Comparison of ENCODE assay signal across 8 cellular contexts in the genomic region with DNA sequence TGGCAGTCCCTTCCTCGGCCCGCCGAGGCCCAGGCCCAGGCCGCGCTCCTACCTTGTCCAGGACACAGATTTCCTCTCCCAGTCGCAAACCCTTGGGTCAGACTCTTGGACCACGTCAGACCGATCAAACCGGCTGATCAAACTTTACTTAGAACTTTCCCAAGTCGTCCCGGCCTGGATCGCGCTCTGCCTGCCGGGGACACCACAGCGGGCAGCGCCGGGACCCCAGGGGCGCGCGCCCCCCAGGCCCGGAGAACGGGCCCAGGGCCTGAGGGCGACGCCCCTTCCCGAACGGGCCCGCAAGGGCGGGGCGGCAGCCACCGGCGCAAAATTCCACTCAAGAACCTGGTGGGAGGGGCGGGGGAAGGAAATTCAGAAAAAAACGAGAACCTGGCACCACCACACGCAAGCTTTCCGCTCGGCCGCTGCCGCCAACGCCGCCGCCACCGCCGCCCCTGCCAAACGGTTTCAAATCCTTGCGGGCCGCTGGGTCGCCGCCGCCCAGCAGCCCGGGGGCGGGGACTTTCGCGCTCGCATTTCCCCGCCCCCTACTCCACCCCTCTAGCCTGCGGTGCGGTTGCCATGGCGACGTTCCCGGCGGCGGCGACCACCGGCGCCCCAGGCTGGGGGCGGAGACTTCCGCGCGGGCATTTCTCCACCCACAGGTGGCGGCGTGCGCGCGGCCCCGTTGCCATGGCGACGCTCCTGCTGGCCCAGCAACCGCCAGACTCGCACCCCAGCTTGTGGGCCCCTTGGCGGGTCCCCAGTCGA. TPM values are rescaled to one million over a fixed set of nuclear protein-coding genes. Genes with fewer than 3 reads are reported as not detected.
DNase-seq lines count a peak whose midpoint lies in the region; ATAC-seq and TF ChIP-seq lines count a peak whose summit lies in the region.

CEP112 (minus strand) TSS at position 527 of the 771 bp plus-strand sequence.

- H3K9me3 Mint-ChIP-seq in CD8-positive, alpha-beta T cell = no peaks in the 10 kb centered on the region
- H3K9me3 Mint-ChIP-seq in activated naive CD4-positive, alpha-beta T cell treated with anti-CD3 and anti-CD28 coated beads for 36 hours = no peaks in the 10 kb centered on the region

- no peaks in the 10 kb centered on the region for H3K27me3 Mint-ChIP-seq in CD8-positive, alpha-beta T cell (ENCODE audit: low read depth)
- H3K27me3 Mint-ChIP-seq in activated naive CD4-positive, alpha-beta T cell treated with anti-CD3 and anti-CD28 coated beads for 36 hours (ENCODE audit: low read depth) = no peaks in the 10 kb centered on the region

- H3K4me3 Mint-ChIP-seq in CD8-positive, alpha-beta T cell = peak within 1 kb of the TSS; percentile 84
- peak within 1 kb of the TSS; percentile 77 for H3K4me3 Mint-ChIP-seq in activated naive CD4-positive, alpha-beta T cell treated with anti-CD3 and anti-CD28 coated beads for 36 hours

- H3K27ac Mint-ChIP-seq in CD8-positive, alpha-beta T cell = peak within 1 kb of the TSS; percentile 83
- H3K27ac Mint-ChIP-seq in activated naive CD4-positive, alpha-beta T cell treated with anti-CD3 and anti-CD28 coated beads for 36 hours = peak within 1 kb of the TSS; percentile 2

- CTCF ChIA-PET in CD8-positive, alpha-beta T cell (lab: Charles Lee) = interaction anchor here (0.9 to 1.3 kb wide), 3 partner anchors 9 to 59 kb away, joined by 3 to 5 read pairs (median 3); no protein-coding TSS in a partner anchor
- CTCF ChIA-PET in activated naive CD4-positive, alpha-beta T cell treated with anti-CD3 and anti-CD28 coated beads for 36 hours (lab: Charles Lee) = interaction anchor here (1.9 to 2.0 kb wide), 2 partner anchors 9 to 10 kb away, joined by 8 to 9 read pairs; no protein-coding TSS in a partner anchor

- peak within 1 kb of the TSS; percentile 76 for H3K4me3 ChIP-seq in CD8-positive, alpha-beta T cell (ENCODE audit: low read depth, low read length)
- H3K4me3 ChIP-seq in LNCaP clone FGC (ENCODE audit: low read depth, low read length) = peak within 1 kb of the TSS; percentile 65

- peak within 1 kb of the TSS; percentile 58 for H3K27ac ChIP-seq in CD8-positive, alpha-beta T cell (ENCODE audit: low read depth, low read length)

- H3K36me3 ChIP-seq in CD8-positive, alpha-beta T cell (ENCODE audit: insufficient read depth, low read length) = no peaks in the 10 kb centered on the region

- peak; percentile 84 to 99 (median 91) for DNase-seq in CD8-positive, alpha-beta T cell
- DNase-seq in LNCaP clone FGC (ENCODE audit: low read depth) (peak; percentile 33), SHP77 treated with DMSO at 0.1 percent for 48 hours (lab: John Stamatoyannopoulos, UW) (peak; percentile 38), globus pallidus (ENCODE audit: low spot score) (peak; percentile 19), non-pigmented ciliary epithelial cell (ENCODE audit: low read depth) (peak; percentile 5)
- peak; percentile 79 for DNase-seq in activated naive CD4-positive, alpha-beta T cell treated with anti-CD3 and anti-CD28 coated beads for 36 hours

- TF ChIP-seq CTCF in CD8-positive, alpha-beta T cell (IDR thresholded peaks at IDR 0.05) = no peak
- TF ChIP-seq CTCF in LNCaP clone FGC (IDR thresholded peaks at IDR 0.05; ENCODE audit: control insufficient read depth, extremely low read depth, insufficient read depth) = no peak
- no peak for TF ChIP-seq CTCF in subcutaneous adipose tissue (IDR thresholded peaks at IDR 0.05; ENCODE audit: low read depth)

- H3K4me1 Mint-ChIP-seq in CD8-positive, alpha-beta T cell (ENCODE audit: low read depth) = peaks cover 15% of the 10 kb centered on the region
- H3K4me1 Mint-ChIP-seq in activated naive CD4-positive, alpha-beta T cell treated with anti-CD3 and anti-CD28 coated beads for 36 hours (ENCODE audit: low read depth) = peaks cover 14% of the 10 kb centered on the region

- H3K9me3 ChIP-seq in CD8-positive, alpha-beta T cell (ENCODE audit: low read length) = no peaks in the 10 kb centered on the region

- ATAC-seq in CD8-positive, alpha-beta T cell = peak; percentile 86
- ATAC-seq in GM21619 (IDR thresholded peaks at IDR 0.05; ENCODE audit: unreplicated experiment) = peak; percentile 48

- intact Hi-C loops in CD8-positive, alpha-beta T cell (cut with DNase I, micrococcal nuclease) = loop anchor here (2.0 to 10.0 kb wide), 5 partner anchors 111 to 1684 kb away; partner anchors contain the start of genes AXIN2 (in 2 of the 2), CEP95 (in 1 of the 2), DDX5 (in 1 of the 2) and PRKCA (in 1 of the 2)
- intact Hi-C loops in activated naive CD4-positive, alpha-beta T cell treated with anti-CD3 and anti-CD28 coated beads for 36 hours (cut with micrococcal nuclease) = no loop called here

- no peaks in the 10 kb centered on the region for H3K36me3 Mint-ChIP-seq in CD8-positive, alpha-beta T cell
- no peaks in the 10 kb centered on the region for H3K36me3 Mint-ChIP-seq in activated naive CD4-positive, alpha-beta T cell treated with anti-CD3 and anti-CD28 coated beads for 36 hours (ENCODE audit: low read depth)

- POLR2A ChIA-PET in CD8-positive, alpha-beta T cell (lab: Charles Lee) = interaction anchor here (1.2 kb wide), 1 partner anchor 10 kb away, joined by 3 read pairs; no protein-coding TSS in a partner anchor

- H3K4me1 ChIP-seq in CD8-positive, alpha-beta T cell (ENCODE audit: insufficient read depth, low read length) = peaks cover 14% of the 10 kb centered on the region

- no peaks in the 10 kb centered on the region for H3K27me3 ChIP-seq in CD8-positive, alpha-beta T cell (ENCODE audit: insufficient read depth, low read length)

RNA-seq across cellular contexts. Expression of gene CEP112, which starts in this region (rescaled TPM):
- total RNA-seq in CD8-positive, alpha-beta T cell = 1 to 10 TPM in 1 of 2 experiments, under 1 TPM in 1; 0.28 to 1.5 TPM
- total RNA-seq in activated naive CD4-positive, alpha-beta T cell treated with anti-CD3 and anti-CD28 coated beads for 36 hours = under 1 TPM; 0.49 to 0.95 TPM
- total RNA-seq in subcutaneous adipose tissue = 10 to 100 TPM; 18.9 to 51.8 (median 29.6) TPM

Comparison
In these comparisons a context has a peak if more than half of its experiments do, and no peak if none do; other contexts are left out.
1. Peak in every context shown above with its lines: DNase-seq, ATAC-seq, H3K4me3 ChIP-seq and H3K27ac ChIP-seq.
2. RNA of gene CEP112 (total RNA-seq): 18.9 to 51.8 TPM in subcutaneous adipose tissue; 0.28 to 1.5 TPM in CD8-positive, alpha-beta T cell and 0.49 to 0.95 TPM in activated naive CD4-positive, alpha-beta T cell treated with anti-CD3 and anti-CD28 coated beads for 36 hours; every median in the first group is over 4 times any median in the second.
3. Peak in DNase-seq in activated naive CD4-positive, alpha-beta T cell treated with anti-CD3 and anti-CD28 coated beads for 36 hours; RNA of the gene not detected or under 1 TPM.
4. DNase-seq: peak in every context shown above with its lines; median percentile 91 in CD8-positive, alpha-beta T cell; 79 in activated naive CD4-positive, alpha-beta T cell treated with anti-CD3 and anti-CD28 coated beads for 36 hours; 38 in SHP77 treated with DMSO at 0.1 percent for 48 hours; 33 in LNCaP clone FGC; 19 in globus pallidus; 5 in non-pigmented ciliary epithelial cell.